ENCODE assay signal across 27 cellular contexts in the genomic region with DNA sequence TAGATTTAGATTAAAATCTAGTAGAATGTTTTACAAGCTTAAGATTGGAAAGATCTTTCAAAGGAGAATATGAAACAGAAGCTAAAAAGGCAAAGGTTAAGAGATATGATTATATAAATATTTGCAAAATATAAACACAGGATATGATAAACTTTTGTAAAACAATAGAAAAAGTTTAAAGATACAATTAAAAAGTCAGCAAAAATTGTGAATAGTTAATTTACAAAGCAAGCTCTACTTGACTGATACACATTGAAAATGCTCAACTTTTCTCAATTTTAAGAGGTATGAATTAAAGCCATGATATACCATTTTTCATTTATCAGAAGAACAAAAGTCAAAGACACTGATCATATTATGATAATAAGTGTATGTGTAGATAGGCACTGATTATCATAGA.
"Had no signal": no experiment of that assay in that cellular context is flagged by ENCODE, and none has a peak within 500 bp of the region (broad histone marks: within the 10 kb centered on the region; RNA-seq: fewer than 3 reads in every experiment).

No MANE protein-coding gene starts in this region.

- H3K27me3 ChIP-seq: colonic mucosa, dorsolateral prefrontal cortex, esophagus muscularis mucosa, esophagus squamous epithelium, foreskin keratinocyte, gastrocnemius medialis, gastroesophageal sphincter, heart left ventricle, heart right ventricle, hepatocyte had no signal

- H3K27ac ChIP-seq: colonic mucosa, coronary artery, dorsolateral prefrontal cortex, epithelial cell of prostate, esophagus muscularis mucosa, esophagus squamous epithelium, foreskin keratinocyte, gastrocnemius medialis, gastroesophageal sphincter, heart left ventricle, heart right ventricle, hepatocyte had no signal

- H3K9me3 ChIP-seq: gastrocnemius medialis had no signal

- H2AFZ ChIP-seq: hepatocyte had no signal

- H3K36me3 ChIP-seq: colonic mucosa had no signal

- H3K4me1 ChIP-seq: colonic mucosa, esophagus muscularis mucosa, esophagus squamous epithelium, foreskin keratinocyte, gastrocnemius medialis, gastroesophageal sphincter, heart left ventricle had no signal

- DNase-seq: colonic mucosa; cortex of kidney; dorsolateral prefrontal cortex; effector CD4-positive, alpha-beta T cell; effector CD8-positive, alpha-beta T cell; effector memory CD4-positive, alpha-beta T cell; effector memory CD8-positive, alpha-beta T cell; erythroblast; esophagus squamous epithelium; foreskin fibroblast; foreskin keratinocyte; foreskin melanocyte; gastrocnemius medialis; glutamatergic neuron; head of caudate nucleus; heart left ventricle; heart right ventricle had no signal

- H3K27me3 Mint-ChIP-seq: dendritic cell treated with granulocyte-macrophage colony-stimulating factor and Interleukin-4, amounts not matched to agents 40 ng/mL and 50 ng/mL, for 4 days; effector memory CD8-positive, alpha-beta T cell had no signal

- H3K4me2 ChIP-seq: hepatocyte had no signal

- H3K4me3 Mint-ChIP-seq: dendritic cell treated with granulocyte-macrophage colony-stimulating factor and Interleukin-4, amounts not matched to agents 40 ng/mL and 50 ng/mL, for 4 days; effector memory CD8-positive, alpha-beta T cell had no signal

- FAIRE-seq: colon, endometrium, endothelial cell of umbilical vein had no signal

- H3K4me3 ChIP-seq: colonic mucosa, coronary artery, dorsolateral prefrontal cortex, esophagus muscularis mucosa, esophagus squamous epithelium, gastrocnemius medialis, gastroesophageal sphincter, heart left ventricle, heart right ventricle, hepatocyte had no signal

- H3K27ac Mint-ChIP-seq: dendritic cell treated with granulocyte-macrophage colony-stimulating factor and Interleukin-4, amounts not matched to agents 40 ng/mL and 50 ng/mL, for 4 days; effector memory CD8-positive, alpha-beta T cell had no signal

- ATAC-seq: effector memory CD8-positive, alpha-beta T cell; esophagus mucosa; foreskin keratinocyte; gastrocnemius medialis; gastroesophageal sphincter; heart left ventricle; heart right ventricle had no signal
